In genomic region chrX:75118296-75118695, GRCh38 we compare ENCODE assay signal across 30 cellular contexts.
"Had no signal": no experiment of that assay in that cellular context is flagged by ENCODE, and none has a peak within 500 bp of the region (broad histone marks: within the 10 kb centered on the region; RNA-seq: fewer than 3 reads in every experiment).

No MANE protein-coding gene starts in this region.

- H3K27ac ChIP-seq: adrenal gland, body of pancreas, epithelial cell of prostate, esophagus squamous epithelium, gastroesophageal sphincter, heart right ventricle, hepatocyte, WERI-Rb-1 had no signal

- H3K9me3 ChIP-seq: adrenal gland, body of pancreas, esophagus squamous epithelium, gastroesophageal sphincter, heart right ventricle had no signal

- H3K36me3 ChIP-seq: adrenal gland, esophagus squamous epithelium, gastroesophageal sphincter, heart right ventricle, WERI-Rb-1 had no signal

- DNase-seq: activated B cell treated with CpG ODN at 0.5 μM for 24 hours; activated CD4-positive, alpha-beta T cell treated with anti-CD3 and anti-CD28 coated beads for 48 hours; activated CD4-positive, alpha-beta T cell treated with anti-CD3 and anti-CD28 coated beads, Interleukin-2, amount 50 U/mL, for 1 hour; activated CD4-positive, alpha-beta T cell treated with anti-CD3 and anti-CD28 coated beads, Interleukin-2, amount 50 U/mL, for 48 hours; activated CD8-positive, alpha-beta memory T cell treated with anti-CD3 and anti-CD28 coated beads, Interleukin-2, amount 10 ng/mL, durations not matched to agents 7 days and 5 days; activated CD8-positive, alpha-beta memory T cell treated with anti-CD3 and anti-CD28 coated beads, Interleukin-2, amount 50 U/mL, for 4 hours; activated CD8-positive, alpha-beta T cell treated with anti-CD3 and anti-CD28 coated beads for 36 hours; activated gamma-delta T cell; activated naive CD4-positive, alpha-beta T cell; activated naive CD4-positive, alpha-beta T cell treated with anti-CD3 and anti-CD28 coated beads, Interleukin-2, amount 50 U/mL, for 16 hours; activated T-cell treated with anti-CD3 and anti-CD28 coated beads, Interleukin-2, amount 50 U/mL, for 1 hour; activated T-cell treated with anti-CD3 and anti-CD28 coated beads, Interleukin-2, amount 50 U/mL, for 72 hours; adrenal gland; amygdala; aorta; body of pancreas; caudate nucleus; effector CD8-positive, alpha-beta T cell; esophagus squamous epithelium; foreskin melanocyte; heart right ventricle; T-helper 2 cell; WERI-Rb-1 had no signal

- H2AFZ ChIP-seq: hepatocyte had no signal

- H3K79me2 ChIP-seq: hepatocyte had no signal

- H3K4me3 ChIP-seq: adrenal gland, body of pancreas, esophagus squamous epithelium, gastroesophageal sphincter, heart right ventricle, hepatocyte had no signal

- ATAC-seq: activated CD4-positive, CD25-positive, alpha-beta regulatory T cell treated with anti-CD3 and anti-CD28 coated beads, Interleukin-2, amount 50 U/mL, for 24 hours; activated CD8-positive, alpha-beta memory T cell treated with anti-CD3 and anti-CD28 coated beads, Interleukin-2, amount 10 ng/mL, durations not matched to agents 7 days and 5 days; activated CD8-positive, alpha-beta T cell treated with anti-CD3 and anti-CD28 coated beads for 36 hours; activated T-cell treated with anti-CD3 and anti-CD28 coated beads, Interleukin-2, amount 50 U/mL, for 72 hours; body of pancreas; gastroesophageal sphincter; heart right ventricle had no signal

- H3K27me3 ChIP-seq: adrenal gland, body of pancreas, esophagus squamous epithelium, gastroesophageal sphincter, heart right ventricle, hepatocyte had no signal

- FAIRE-seq: endometrium, endothelial cell of umbilical vein, TTC549 had no signal

- H3K4me2 ChIP-seq: hepatocyte had no signal

- H3K4me1 ChIP-seq: adrenal gland, body of pancreas, esophagus squamous epithelium, gastroesophageal sphincter had no signal
